8 cellular contexts compared by ENCODE assay signal in the genomic region with DNA sequence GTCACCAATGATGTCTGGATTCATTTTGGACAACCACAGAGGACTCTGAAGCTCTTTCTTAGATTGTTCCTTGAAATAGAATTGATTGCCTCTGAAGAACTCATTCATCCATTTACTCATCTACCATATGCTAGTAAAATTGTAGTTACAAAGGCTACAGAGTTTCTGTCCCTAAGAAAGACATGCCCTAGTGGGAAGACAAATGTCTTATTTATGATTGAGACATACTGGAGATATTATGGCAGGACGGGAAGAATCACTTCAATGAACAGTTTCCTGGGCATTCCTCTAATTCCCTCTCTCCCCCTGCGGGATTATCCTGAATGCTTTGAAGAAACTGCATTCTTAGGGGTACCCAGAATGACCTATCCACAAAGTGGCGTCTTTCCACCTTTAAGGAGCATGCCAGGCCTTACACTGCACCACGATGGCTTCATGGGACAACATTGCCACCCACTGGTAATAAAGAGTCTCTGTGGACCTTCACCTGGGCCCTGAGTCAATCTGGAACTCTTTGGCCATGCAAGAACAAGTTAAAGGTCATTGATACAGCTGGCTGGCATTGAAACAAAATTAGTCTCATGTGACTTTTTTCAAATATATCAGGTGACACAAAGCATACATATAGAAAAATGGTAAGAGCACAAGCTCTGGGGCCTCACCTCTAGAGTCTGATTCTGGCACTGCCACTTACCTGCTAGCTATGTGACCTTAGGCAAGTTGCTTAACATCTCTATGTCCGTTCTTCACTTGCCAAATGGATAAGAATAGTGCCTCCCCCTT. TPM values are rescaled to one million over a fixed set of nuclear protein-coding genes. Genes with fewer than 3 reads are reported as not detected.
DNase-seq lines count a peak whose midpoint lies in the region; ATAC-seq and TF ChIP-seq lines count a peak whose summit lies in the region.

No MANE protein-coding gene starts in this region.

- peaks cover 3% of the 10 kb centered on the region for H3K4me1 Mint-ChIP-seq in CD8-positive, alpha-beta T cell (ENCODE audit: low read depth)

- H3K4me3 Mint-ChIP-seq in CD8-positive, alpha-beta T cell, result no peak overlapping the region

- no peak overlapping the region for H3K27ac Mint-ChIP-seq in CD8-positive, alpha-beta T cell

- H3K4me3 ChIP-seq in CD8-positive, alpha-beta T cell (ENCODE audit: low read depth, low read length), result no peak overlapping the region
- H3K4me3 ChIP-seq in lung, result no peak overlapping the region

- POLR2A ChIA-PET in CD8-positive, alpha-beta T cell (lab: Charles Lee), result interaction anchor here (1.1 to 1.5 kb wide), 4 partner anchors 62 to 236 kb away, joined by 3 to 7 read pairs (median 3); a partner anchor contains a TSS

- peak; percentile 11 to 71 (median 48) for DNase-seq in CD8-positive, alpha-beta T cell
- DNase-seq in NCI-H748 treated with DMSO at 0.1 percent for 48 hours (lab: John Stamatoyannopoulos, UW) (peak; percentile 45), dermis microvascular lymphatic vessel endothelial cell (ENCODE audit: low read depth in 2 of 2) (peak; percentile 82 to 92), lung (ENCODE audit: low spot score) (peak; percentile 70)
- DNase-seq in activated CD4-positive, alpha-beta T cell treated with anti-CD3 and anti-CD28 coated beads, Interleukin-2, amount 50 U/mL, for 48 hours, result peak; percentile 58 to 66
- DNase-seq in stimulated activated CD8-positive, alpha-beta memory T cell treated with anti-CD3 and anti-CD28 coated beads, Interleukin-7, amount 100 ng/mL, for 24 hours (ENCODE audit: low read depth), result peak; percentile 19

- intact Hi-C loops in CD8-positive, alpha-beta T cell (cut with DNase I, micrococcal nuclease), result loop anchor here (1.0 to 10.0 kb wide), 8 partner anchors 144 to 1029 kb away; a partner anchor contains a TSS

- no peaks in the 10 kb centered on the region for H3K36me3 Mint-ChIP-seq in CD8-positive, alpha-beta T cell

- peak; percentile 91 for ATAC-seq in CD8-positive, alpha-beta T cell
- ATAC-seq in GM19395 (IDR thresholded peaks at IDR 0.05; ENCODE audit: unreplicated experiment) (peak; percentile 94), HG03432 (IDR thresholded peaks at IDR 0.05; ENCODE audit: unreplicated experiment) (peak; percentile 98), lung (ENCODE audit: insufficient read depth, low FRiP score) (peak; percentile 92)

- no peaks in the 10 kb centered on the region for H3K9me3 Mint-ChIP-seq in CD8-positive, alpha-beta T cell

- no peaks in the 10 kb centered on the region for H3K36me3 ChIP-seq in CD8-positive, alpha-beta T cell (ENCODE audit: insufficient read depth, low read length)
- no peaks in the 10 kb centered on the region for H3K36me3 ChIP-seq in lung (ENCODE audit: control insufficient read depth in 2 of 2, insufficient read depth in 2 of 2, low read length in 2 of 2)

- H3K4me1 ChIP-seq in CD8-positive, alpha-beta T cell (ENCODE audit: insufficient read depth, low read length), result peaks cover 6% of the 10 kb centered on the region
- no peaks in the 10 kb centered on the region for H3K4me1 ChIP-seq in lung (ENCODE audit: control insufficient read depth in 2 of 2, insufficient read depth in 2 of 2, low read length in 2 of 2)

- CTCF ChIA-PET in CD8-positive, alpha-beta T cell (lab: Charles Lee), result interaction anchor here (0.6 to 4.5 kb wide), 39 partner anchors 10 to 574 kb away, joined by 3 to 91 read pairs (median 4); no protein-coding TSS in a partner anchor

- peak; percentile 71 for TF ChIP-seq CTCF in CD8-positive, alpha-beta T cell (IDR thresholded peaks at IDR 0.05)
- peak; percentile 83 for TF ChIP-seq CTCF in lung (IDR thresholded peaks at IDR 0.05; ENCODE audit: control extremely low read depth, extremely low read depth)

- H3K9me3 ChIP-seq in CD8-positive, alpha-beta T cell (ENCODE audit: low read length), result no peaks in the 10 kb centered on the region
- no peaks in the 10 kb centered on the region for H3K9me3 ChIP-seq in lung (ENCODE audit: control insufficient read depth in 2 of 2, insufficient read depth in 1 of 2, low read length in 1 of 2)

- H3K27me3 ChIP-seq in CD8-positive, alpha-beta T cell (ENCODE audit: insufficient read depth, low read length), result no peaks in the 10 kb centered on the region
- H3K27me3 ChIP-seq in lung (ENCODE audit: control insufficient read depth, insufficient read depth), result no peaks in the 10 kb centered on the region

- WGBS in lung, 2 donors, result 27 to 29% methylated on average over 5 of the region's 5 CpGs

- H3K27ac ChIP-seq in CD8-positive, alpha-beta T cell (ENCODE audit: low read depth, low read length), result no peak overlapping the region
- H3K27ac ChIP-seq in lung (ENCODE audit: low read depth in 1 of 2, low read length in 1 of 2), result no peak overlapping the region

- no peaks in the 10 kb centered on the region for H3K27me3 Mint-ChIP-seq in CD8-positive, alpha-beta T cell (ENCODE audit: low read depth)

RNA-seq across cellular contexts. Expression of a gene that starts 32.1 kb away (rescaled TPM):
- total RNA-seq in CD8-positive, alpha-beta T cell, result not detected
- total RNA-seq in dermis microvascular lymphatic vessel endothelial cell, result 3.7 and 4.0 TPM in 2 replicates
- under 1 TPM; 0.18 to 0.37 TPM for total RNA-seq in lung
- under 1 TPM; 0.06 to 0.50 TPM for polyA plus RNA-seq in lung

Comparison
In these comparisons a context has a peak if more than half of its experiments do, and no peak if none do; other contexts are left out.
1. DNase-seq: peak in every context shown above with its lines; median percentile 87 in dermis microvascular lymphatic vessel endothelial cell; 70 in lung; 62 in activated CD4-positive, alpha-beta T cell treated with anti-CD3 and anti-CD28 coated beads, Interleukin-2, amount 50 U/mL, for 48 hours; 48 in CD8-positive, alpha-beta T cell; 45 in NCI-H748 treated with DMSO at 0.1 percent for 48 hours; 19 in stimulated activated CD8-positive, alpha-beta memory T cell treated with anti-CD3 and anti-CD28 coated beads, Interleukin-7, amount 100 ng/mL, for 24 hours.